ENCODE assay signal across 8 cellular contexts in the genomic region with DNA sequence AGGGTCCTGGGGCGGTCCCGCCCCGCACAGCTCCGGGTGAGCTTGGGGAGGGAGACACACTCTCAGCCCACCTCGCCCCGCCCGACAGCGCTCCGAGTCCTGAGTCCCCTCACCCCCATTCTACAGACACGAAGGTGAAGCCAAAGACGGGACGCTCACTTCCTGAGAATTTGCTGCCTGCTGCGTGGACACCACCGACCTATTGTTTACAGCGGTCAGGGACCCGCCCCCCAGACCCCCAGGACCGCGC. TPM values are rescaled to one million over a fixed set of nuclear protein-coding genes. Genes with fewer than 3 reads are reported as not detected.
A peak's percentile ranks its signal among the peaks of the same experiment; 100 is the strongest.
DNase-seq lines count a peak whose midpoint lies in the region; ATAC-seq and TF ChIP-seq lines count a peak whose summit lies in the region.

No MANE protein-coding gene starts in this region.

- peaks cover 5% of the 10 kb centered on the region for H3K27me3 Mint-ChIP-seq in CD4-positive, CD25-positive, alpha-beta regulatory T cell

- peaks cover 36% of the 10 kb centered on the region for H3K36me3 Mint-ChIP-seq in CD4-positive, CD25-positive, alpha-beta regulatory T cell

- peaks cover 12% of the 10 kb centered on the region for H3K36me3 ChIP-seq in CD4-positive, CD25-positive, alpha-beta regulatory T cell (ENCODE audit: control insufficient read depth, insufficient read depth, low read length)
- H3K36me3 ChIP-seq in ascending aorta (no peaks in the 10 kb centered on the region), right lobe of liver (peaks cover 0 to 2% (median 0%) of the 10 kb centered on the region in 4 donors), thyroid gland (no peaks in the 10 kb centered on the region)

- no peaks in the 10 kb centered on the region for H3K27me3 ChIP-seq in CD4-positive, CD25-positive, alpha-beta regulatory T cell (ENCODE audit: control insufficient read depth, insufficient read depth, low read length)
- no peaks in the 10 kb centered on the region for H3K27me3 ChIP-seq in ascending aorta
- no peaks in the 10 kb centered on the region for H3K27me3 ChIP-seq in right lobe of liver
- no peaks in the 10 kb centered on the region for H3K27me3 ChIP-seq in thyroid gland

- H3K4me3 Mint-ChIP-seq in CD4-positive, CD25-positive, alpha-beta regulatory T cell = peak overlapping the region; percentile 96 to 100 (median 98)

- H3K9me3 Mint-ChIP-seq in CD4-positive, CD25-positive, alpha-beta regulatory T cell = peaks cover 5 to 31% (median 25%) of the 10 kb centered on the region in 7 donors

- intact Hi-C loops in ascending aorta (cut with DNase I) = loop anchor here (1.0 to 5.0 kb wide), 6 partner anchors 162 to 1925 kb away; partner anchors contain the start of genes ATP5ME, MXD4, MYL5 and PCGF3
- intact Hi-C loops in right lobe of liver (cut with DNase I) = no loop called here
- intact Hi-C loops in thyroid gland (cut with DNase I) = no loop called here

- TF ChIP-seq POLR2A in right lobe of liver (IDR thresholded peaks at IDR 0.05) (no peak), thyroid gland (IDR thresholded peaks at IDR 0.05) (no peak)

- H3K4me1 Mint-ChIP-seq in CD4-positive, CD25-positive, alpha-beta regulatory T cell = peaks cover 7 to 42% (median 16%) of the 10 kb centered on the region in 4 donors

- H3K4me3 ChIP-seq in CD4-positive, CD25-positive, alpha-beta regulatory T cell (ENCODE audit: low read depth, low read length) = peak overlapping the region; percentile 80
- peak overlapping the region; percentile 84 to 100 for H3K4me3 ChIP-seq in ascending aorta
- peak overlapping the region; percentile 83 to 97 (median 95) for H3K4me3 ChIP-seq in right lobe of liver
- peak overlapping the region; percentile 56 to 96 (median 56) for H3K4me3 ChIP-seq in thyroid gland (replicated peaks in 1 of 3)

- no peak for ATAC-seq in CD4-positive, CD25-positive, alpha-beta regulatory T cell (ENCODE audit: low read depth in 2 of 2)
- ATAC-seq in HG03064 (IDR thresholded peaks at IDR 0.05; ENCODE audit: low read depth, unreplicated experiment) (peak; percentile 7), right lobe of liver (no peak)

- peak overlapping the region; percentile 99 for H3K27ac Mint-ChIP-seq in CD4-positive, CD25-positive, alpha-beta regulatory T cell

- DNase-seq in CD4-positive, CD25-positive, alpha-beta regulatory T cell = no peak
- DNase-seq in ascending aorta (ENCODE audit: low spot score in 2 of 2) (peak in 1 of 2 donors; percentile 70), right lobe of liver (peak in 2 of 3 donors; percentile 61 to 62), thyroid gland (peak in 1 of 2 donors; percentile 59), NCI-H128 (lab: John Stamatoyannopoulos, UW; ENCODE audit: unreplicated experiment) (no peak), retina (no peak), LoVo (ENCODE audit: low spot score) (no peak)

- peaks cover 16 to 35% of the 10 kb centered on the region in 2 experiments for H3K9me3 ChIP-seq in CD4-positive, CD25-positive, alpha-beta regulatory T cell (ENCODE audit: control insufficient read depth in 2 of 2, low read length in 2 of 2)
- H3K9me3 ChIP-seq in ascending aorta (peaks cover 0 to 18% of the 10 kb centered on the region in 2 donors), right lobe of liver (peaks cover 0 to 8% (median 3%) of the 10 kb centered on the region in 4 donors), thyroid gland (no peaks in the 10 kb centered on the region)

- H3K4me1 ChIP-seq in CD4-positive, CD25-positive, alpha-beta regulatory T cell (ENCODE audit: control insufficient read depth, insufficient read depth, low read length, poor library complexity, severe bottlenecking) = peaks cover 24% of the 10 kb centered on the region
- peaks cover 0 to 14% of the 10 kb centered on the region in 2 donors for H3K4me1 ChIP-seq in ascending aorta
- H3K4me1 ChIP-seq in right lobe of liver = peaks cover 0 to 7% (median 0%) of the 10 kb centered on the region in 4 donors
- H3K4me1 ChIP-seq in thyroid gland = peaks cover 10 to 16% of the 10 kb centered on the region in 2 donors

- no peak for TF ChIP-seq CTCF in ascending aorta (IDR thresholded peaks at IDR 0.05)
- no peak for TF ChIP-seq CTCF in right lobe of liver (IDR thresholded peaks at IDR 0.05)
- TF ChIP-seq CTCF in thyroid gland (IDR thresholded peaks at IDR 0.05) = no peak

- no CpG with 5 or more reads among the region's 18 CpGs for WGBS in right lobe of liver (ENCODE audit: insufficient coverage, low coverage, low lambda C conversion rate, missing lambda C conversion rate)
- 0% methylated on average over 1 of the region's 18 CpGs; no CpG with 5 or more reads in 1 of the 2 donors for WGBS in thyroid gland, 2 donors

- peak overlapping the region; percentile 90 for H3K27ac ChIP-seq in CD4-positive, CD25-positive, alpha-beta regulatory T cell (ENCODE audit: insufficient read depth, low read length, poor library complexity, severe bottlenecking)
- H3K27ac ChIP-seq in ascending aorta (peak overlapping the region; percentile 94 to 95), right lobe of liver (peak overlapping the region; percentile 77 to 81 (median 77)), thyroid gland (peak overlapping the region; percentile 90 to 98 (median 94))

RNA-seq across cellular contexts. Expression of gene ZNF141, which starts 0.8 kb away (rescaled TPM):
- total RNA-seq in CD4-positive, CD25-positive, alpha-beta regulatory T cell = 17.3 TPM
- polyA plus RNA-seq in CD4-positive, CD25-positive, alpha-beta regulatory T cell = 10 to 100 TPM in 3 of 4 donors, 1 to 10 TPM in 1; 8.2 to 12.0 (median 10.7) TPM
- total RNA-seq in ascending aorta = 2.9 TPM
- 1 to 10 TPM; 6.7 to 8.9 (median 7.6) TPM for total RNA-seq in right lobe of liver
- 10 to 100 TPM; 38.8 to 63.4 (median 46.3) TPM for total RNA-seq in thyroid gland

RNA-seq across cellular contexts. Expression of gene ZNF732, which starts 31.5 kb away (rescaled TPM):
- total RNA-seq in CD4-positive, CD25-positive, alpha-beta regulatory T cell = not detected
- not detected for polyA plus RNA-seq in CD4-positive, CD25-positive, alpha-beta regulatory T cell
- not detected for total RNA-seq in ascending aorta
- not detected for total RNA-seq in right lobe of liver
- 1 to 10 TPM in 1 of 4 donors, not detected in 3; 1.5 TPM for total RNA-seq in thyroid gland

Comparison
In these comparisons a context has a peak if more than half of its experiments do, and no peak if none do; other contexts are left out.
1. DNase-seq: peak in right lobe of liver (2 of 3); none in CD4-positive, CD25-positive, alpha-beta regulatory T cell (0 of 3), NCI-H128 (single experiment), retina (single experiment) and LoVo (single experiment).
2. Peak in every context shown above with its lines, with median percentiles within 50 percentile points of each other: H3K27ac ChIP-seq and H3K4me3 ChIP-seq.